In the genomic region with DNA sequence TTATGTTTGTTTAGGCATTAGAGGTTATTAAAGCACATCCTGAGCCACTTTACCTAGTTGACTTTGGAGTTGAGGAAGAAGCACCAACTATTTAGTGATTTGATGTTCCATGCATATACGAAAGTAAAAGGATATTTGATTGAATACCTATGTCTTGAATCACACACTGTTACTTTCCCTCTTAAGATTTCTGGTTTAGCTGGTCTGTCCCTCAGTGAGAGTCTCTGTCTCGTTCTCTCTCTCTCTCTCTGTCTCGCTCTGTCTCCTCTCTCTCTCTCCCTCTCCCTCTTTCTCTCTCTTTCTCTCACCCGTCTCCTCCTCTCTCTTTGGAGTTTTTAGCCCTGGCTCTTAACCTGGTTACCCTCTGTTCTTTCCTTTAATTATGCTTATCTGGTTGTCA, we compare ENCODE assay signal across 1 cellular context.
TF ChIP-seq lines count a peak whose summit lies in the region.

No MANE protein-coding gene starts in this region.

TF ChIP-seq in HEK293, 187 proteins besides CTCF, POLR2A, EP300 and RAD21 (continued from another document):
- no peak for TF ChIP-seq ZNF280C (tag by site-specific recombination; IDR thresholded peaks at IDR 0.05)
